ENCODE assay signal across 8 cellular contexts in the genomic region with DNA sequence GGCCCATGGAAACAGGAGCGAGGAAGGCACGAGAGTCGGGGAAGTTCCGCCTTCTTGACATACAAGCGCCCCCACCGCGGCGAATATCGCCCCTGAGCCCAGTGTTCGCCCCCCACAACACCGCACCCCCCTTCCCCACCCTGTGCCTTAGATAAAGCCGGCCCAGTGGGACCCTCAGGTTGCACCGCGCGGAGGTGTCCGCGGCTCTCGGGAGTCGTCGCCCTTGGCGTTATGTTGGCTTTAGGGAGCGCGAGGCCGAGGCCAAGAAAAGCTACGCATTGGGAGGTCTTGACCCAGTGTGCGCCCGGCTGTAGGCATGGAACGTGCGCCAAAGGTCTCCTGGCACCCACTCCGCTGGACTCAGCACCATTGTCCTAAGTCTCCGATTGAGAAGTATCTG. TPM values are rescaled to one million over a fixed set of nuclear protein-coding genes. Genes with fewer than 3 reads are reported as not detected.
DNase-seq lines count a peak whose midpoint lies in the region; ATAC-seq and TF ChIP-seq lines count a peak whose summit lies in the region.

No MANE protein-coding gene starts in this region.

- H3K27me3 Mint-ChIP-seq in activated naive CD8-positive, alpha-beta T cell = no peaks in the 10 kb centered on the region

- TF ChIP-seq CTCF in GM06990 (IDR thresholded peaks at IDR 0.05; ENCODE audit: insufficient read depth, low read length, poor library complexity, severe bottlenecking) (no peak), right atrium auricular region (IDR thresholded peaks at IDR 0.05) (no peak)

- peak overlapping the region; percentile 95 for H3K27ac Mint-ChIP-seq in activated naive CD8-positive, alpha-beta T cell

- H3K4me1 ChIP-seq in right atrium auricular region = peaks cover 0 to 20% of the 10 kb centered on the region in 2 donors

- peak overlapping the region; percentile 75 to 88 for H3K27ac ChIP-seq in right atrium auricular region

- no peak for DNase-seq in GM06990 (ENCODE audit: extremely low read depth, insufficient read length)
- no peak for DNase-seq in right atrium auricular region (ENCODE audit: low spot score)
- DNase-seq in retina = peak; percentile 9
- DNase-seq in UCSD-AML1 (lab: John Stamatoyannopoulos, UW; ENCODE audit: unreplicated experiment) = no peak
- no peak for DNase-seq in germinal center (ENCODE audit: low spot score)

- no peaks in the 10 kb centered on the region for H3K27me3 ChIP-seq in GM06990 (replicated peaks; ENCODE audit: control insufficient read depth, insufficient read depth, low read length)
- no peaks in the 10 kb centered on the region for H3K27me3 ChIP-seq in right atrium auricular region

- H3K36me3 Mint-ChIP-seq in activated naive CD8-positive, alpha-beta T cell = peaks cover 30% of the 10 kb centered on the region

- peak overlapping the region; percentile 96 for H3K4me3 Mint-ChIP-seq in activated naive CD8-positive, alpha-beta T cell

- peaks cover 0 to 32% of the 10 kb centered on the region in 2 donors for H3K9me3 ChIP-seq in right atrium auricular region

- H3K36me3 ChIP-seq in GM06990 (ENCODE audit: control insufficient read depth, insufficient read depth, low read length) = peaks cover 4% of the 10 kb centered on the region
- peaks cover 18% of the 10 kb centered on the region for H3K36me3 ChIP-seq in right atrium auricular region

- H3K9me3 Mint-ChIP-seq in activated naive CD8-positive, alpha-beta T cell (ENCODE audit: low read depth) = peaks cover 24% of the 10 kb centered on the region

- H3K4me1 Mint-ChIP-seq in activated naive CD8-positive, alpha-beta T cell (ENCODE audit: low read depth) = peaks cover 29% of the 10 kb centered on the region

- no peak for ATAC-seq in GM21737 (IDR thresholded peaks at IDR 0.05; ENCODE audit: unreplicated experiment)
- no peak for ATAC-seq in HG02588 (IDR thresholded peaks at IDR 0.05; ENCODE audit: unreplicated experiment)

- H3K4me3 ChIP-seq in GM06990 (replicated peaks; ENCODE audit: low read depth, low read length) = peak overlapping the region; percentile 89
- H3K4me3 ChIP-seq in right atrium auricular region = peak overlapping the region; percentile 72 to 79

RNA-seq across cellular contexts. Expression of a gene that starts 0.6 kb away (rescaled TPM):
- 1 to 10 TPM; 2.7 to 3.1 TPM for total RNA-seq in right atrium auricular region

RNA-seq across cellular contexts. Expression of a gene that starts 10.9 kb away (rescaled TPM):
- 1 to 10 TPM; 2.7 to 6.9 TPM for total RNA-seq in right atrium auricular region

RNA-seq across cellular contexts. Expression of a gene that starts 26.3 kb away (rescaled TPM):
- 1 to 10 TPM; 5.9 to 9.9 TPM for total RNA-seq in right atrium auricular region

RNA-seq across cellular contexts. Expression of a gene that starts 32.1 kb away (rescaled TPM):
- total RNA-seq in right atrium auricular region = 10 to 100 TPM; 17.4 to 18.5 TPM

RNA-seq across cellular contexts. Expression of a gene that starts 35.6 kb away (rescaled TPM):
- 10 to 100 TPM in 1 of 2 donors, 1 to 10 TPM in 1; 7.9 to 10.0 TPM for total RNA-seq in right atrium auricular region
